ENCODE assay signal across 10 cellular contexts in the genomic region with DNA sequence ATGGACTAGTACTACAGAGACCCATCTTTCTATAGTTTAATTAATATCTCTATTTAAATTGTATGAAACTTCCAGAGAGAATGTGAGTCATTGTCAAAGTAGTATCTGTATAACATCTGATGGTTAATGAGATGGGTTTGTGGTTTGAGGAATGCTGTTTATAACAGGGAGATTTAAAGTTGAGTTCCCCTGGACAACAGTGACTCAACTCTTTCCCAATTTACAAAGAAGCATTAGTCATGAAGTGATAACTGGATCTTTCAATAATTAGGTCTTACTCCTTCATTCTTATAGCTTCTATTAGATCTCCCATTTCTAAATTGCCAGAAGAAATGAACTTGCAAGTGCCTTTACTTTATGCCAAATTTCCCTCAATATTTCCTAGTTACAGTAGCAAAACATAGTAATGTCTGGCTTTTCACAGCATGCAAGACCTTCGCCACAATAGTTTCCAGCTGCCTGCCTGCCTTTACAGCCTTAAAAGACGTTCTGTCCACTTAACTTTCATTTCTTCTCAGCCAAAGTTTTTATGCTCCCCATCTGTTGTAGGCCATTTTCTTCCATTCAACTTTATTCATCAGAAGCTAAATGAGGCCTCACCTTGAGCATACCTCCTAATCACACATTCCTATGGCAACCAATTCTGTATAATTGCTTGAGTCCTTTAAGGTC. TPM values are rescaled to one million over a fixed set of nuclear protein-coding genes. Genes with fewer than 3 reads are reported as not detected.
DNase-seq lines count a peak whose midpoint lies in the region; ATAC-seq and TF ChIP-seq lines count a peak whose summit lies in the region.
"Had no signal": no experiment of that assay in that cellular context is flagged by ENCODE, and none has a peak within 500 bp of the region (broad histone marks: within the 10 kb centered on the region; RNA-seq: fewer than 3 reads in every experiment).

No MANE protein-coding gene starts in this region.

- no peaks in the 10 kb centered on the region for H4K20me1 ChIP-seq in HCT116 (ENCODE audit: insufficient read depth)

- no peaks in the 10 kb centered on the region for H3K9me2 ChIP-seq in HCT116 (ENCODE audit: insufficient read depth)

- POLR2A ChIA-PET in HCT116 (lab: Charles Lee): no interaction called here

- peak overlapping the region; percentile 68 for H3K4me2 ChIP-seq in HCT116 (ENCODE audit: low read length)

- H3K4me1 Mint-ChIP-seq in activated T-cell treated with anti-CD3 and anti-CD28 coated beads, Interleukin-2, amount 50 U/mL, for 4 hours (ENCODE audit: low read depth): no peaks in the 10 kb centered on the region

- no peaks in the 10 kb centered on the region for H3K36me3 ChIP-seq in HCT116 (ENCODE audit: control insufficient read depth in 1 of 2, insufficient read depth in 2 of 2, low read length in 2 of 2)
- H3K36me3 ChIP-seq in stomach smooth muscle (ENCODE audit: control insufficient read depth in 2 of 2, insufficient read depth in 2 of 2, low read length in 2 of 2): no peaks in the 10 kb centered on the region

- H3K79me2 ChIP-seq in HCT116 (ENCODE audit: insufficient read depth, low read length): no peaks in the 10 kb centered on the region

- H3K4me3 ChIP-seq in HCT116 (replicated peaks in 1 of 2; ENCODE audit: low read depth in 1 of 2, low read length in 2 of 2): peak overlapping the region in 1 of 2 experiments; percentile 23; a peak in 2 of 4 replicates
- peak overlapping the region in 1 of 2 donors; percentile 41 for H3K4me3 ChIP-seq in stomach smooth muscle (ENCODE audit: low read length in 2 of 2)

- no TSS peak for BruUV-seq in HCT116 (replicated peaks; lab: Mats Ljungman, UMichigan)

- peaks cover 20 to 37% of the 10 kb centered on the region in 2 experiments for H3K4me1 ChIP-seq in HCT116 (ENCODE audit: control insufficient read depth in 1 of 2, insufficient read depth in 2 of 2, low read length in 2 of 2)
- no peaks in the 10 kb centered on the region for H3K4me1 ChIP-seq in stomach smooth muscle (ENCODE audit: control insufficient read depth, insufficient read depth, low read length)

- no peaks in the 10 kb centered on the region for H3K27me3 Mint-ChIP-seq in activated T-cell treated with anti-CD3 and anti-CD28 coated beads, Interleukin-2, amount 50 U/mL, for 4 hours (ENCODE audit: low read depth)
- H3K27me3 Mint-ChIP-seq: naive thymus-derived CD8-positive, alpha-beta T cell had no signal

- H3K36me3 Mint-ChIP-seq in activated T-cell treated with anti-CD3 and anti-CD28 coated beads, Interleukin-2, amount 50 U/mL, for 4 hours (ENCODE audit: insufficient read depth): no peaks in the 10 kb centered on the region

- no peak overlapping the region for H3K4me3 Mint-ChIP-seq in activated T-cell treated with anti-CD3 and anti-CD28 coated beads, Interleukin-2, amount 50 U/mL, for 4 hours
- H3K4me3 Mint-ChIP-seq: naive thymus-derived CD8-positive, alpha-beta T cell had no signal

- no peak for TF ChIP-seq CTCF in HCT116 (IDR thresholded peaks at IDR 0.05 in 2 of 3, conservative IDR thresholded peaks at IDR 0.05 in 1 of 3; ENCODE audit: borderline replicate concordance in 1 of 3, insufficient read depth in 1 of 3, low read depth in 2 of 3, low read length in 2 of 3)

- no peaks in the 10 kb centered on the region for H3K27me3 ChIP-seq in HCT116 (ENCODE audit: insufficient read depth, low read length)
- no peaks in the 10 kb centered on the region for H3K27me3 ChIP-seq in stomach smooth muscle (ENCODE audit: control insufficient read depth in 1 of 2, insufficient read depth in 2 of 2, low read length in 2 of 2)

- H3K9me3 ChIP-seq in HCT116 (ENCODE audit: control insufficient read depth in 1 of 2, insufficient read depth in 1 of 2, low read depth in 1 of 2, low read length in 2 of 2) (no peaks in the 10 kb centered on the region), stomach smooth muscle (ENCODE audit: control insufficient read depth in 2 of 2, low read length in 2 of 2) (no peaks in the 10 kb centered on the region)

- ATAC-seq in HCT116 (peak; percentile 91), HG02763 (IDR thresholded peaks at IDR 0.05; ENCODE audit: unreplicated experiment) (no peak)
- no peak for ATAC-seq in activated T-cell treated with anti-CD3 and anti-CD28 coated beads, Interleukin-2, amount 50 U/mL, for 4 hours
- ATAC-seq: naive thymus-derived CD8-positive, alpha-beta T cell had no signal

- intact Hi-C loops in HCT116 (cut with micrococcal nuclease): no loop called here

- DNase-seq in HCT116 (ENCODE audit: low read depth, low spot score): peak; percentile 87
- peak; percentile 72 for DNase-seq in amniotic stem cell (lab: John Stamatoyannopoulos, UW)
- peak; percentile 28 for DNase-seq in hepatic stellate cell (ENCODE audit: low spot score)
- no peak for DNase-seq in activated T-cell treated with anti-CD3 and anti-CD28 coated beads for 4 hours
- no peak for DNase-seq in activated T-cell treated with anti-CD3 and anti-CD28 coated beads, Interleukin-2, amount 50 U/mL, for 4 hours
- DNase-seq in NCI-H345 (lab: John Stamatoyannopoulos, UW): no peak
- DNase-seq: activated CD4-positive, alpha-beta T cell treated with anti-CD3 and anti-CD28 coated beads, Interleukin-2, amount 50 U/mL, for 48 hours; naive thymus-derived CD8-positive, alpha-beta T cell had no signal

- peak overlapping the region; percentile 88 for H2AFZ ChIP-seq in HCT116 (ENCODE audit: low read depth, low read length, poor library complexity, severe bottlenecking)

- CTCF ChIA-PET in HCT116 (lab: Charles Lee): interaction anchor here (1.0 kb wide), 1 partner anchor 18 kb away, joined by 3 read pairs; no protein-coding TSS in a partner anchor

- H3K9me3 Mint-ChIP-seq in activated T-cell treated with anti-CD3 and anti-CD28 coated beads, Interleukin-2, amount 50 U/mL, for 4 hours: peaks cover 8% of the 10 kb centered on the region

- H3K27ac ChIP-seq in HCT116 (ENCODE audit: low read depth, low read length): peak overlapping the region; percentile 62
- peak overlapping the region; percentile 56 for H3K27ac ChIP-seq in stomach smooth muscle (ENCODE audit: low read length)

- TF ChIP-seq POLR2A in HCT116 (IDR thresholded peaks at IDR 0.05; ENCODE audit: borderline replicate concordance, extremely low read depth, insufficient read depth, insufficient read length): no peak

- TF ChIP-seq RAD21 in HCT116 (IDR thresholded peaks at IDR 0.05; ENCODE audit: low read depth): no peak

- H3K9ac ChIP-seq in HCT116 (ENCODE audit: low read length) (no peak overlapping the region), stomach smooth muscle (ENCODE audit: low read length in 2 of 2) (peak overlapping the region in 1 of 2 donors; percentile 46)

- RAD21 ChIA-PET in HCT116 (lab: Charles Lee; ENCODE audit: low non-redundant PET in 1 of 2, low total read pairs in 2 of 2, uncharacterized antibody in 2 of 2, unreplicated experiment in 2 of 2): no interaction called here

TF ChIP-seq in HCT116, 20 proteins besides CTCF, POLR2A, EP300 and RAD21 (continues in another document):
- peak; percentile 95 for TF ChIP-seq CEBPB (IDR thresholded peaks at IDR 0.05; ENCODE audit: low read depth)
- TF ChIP-seq, protein P1, sequence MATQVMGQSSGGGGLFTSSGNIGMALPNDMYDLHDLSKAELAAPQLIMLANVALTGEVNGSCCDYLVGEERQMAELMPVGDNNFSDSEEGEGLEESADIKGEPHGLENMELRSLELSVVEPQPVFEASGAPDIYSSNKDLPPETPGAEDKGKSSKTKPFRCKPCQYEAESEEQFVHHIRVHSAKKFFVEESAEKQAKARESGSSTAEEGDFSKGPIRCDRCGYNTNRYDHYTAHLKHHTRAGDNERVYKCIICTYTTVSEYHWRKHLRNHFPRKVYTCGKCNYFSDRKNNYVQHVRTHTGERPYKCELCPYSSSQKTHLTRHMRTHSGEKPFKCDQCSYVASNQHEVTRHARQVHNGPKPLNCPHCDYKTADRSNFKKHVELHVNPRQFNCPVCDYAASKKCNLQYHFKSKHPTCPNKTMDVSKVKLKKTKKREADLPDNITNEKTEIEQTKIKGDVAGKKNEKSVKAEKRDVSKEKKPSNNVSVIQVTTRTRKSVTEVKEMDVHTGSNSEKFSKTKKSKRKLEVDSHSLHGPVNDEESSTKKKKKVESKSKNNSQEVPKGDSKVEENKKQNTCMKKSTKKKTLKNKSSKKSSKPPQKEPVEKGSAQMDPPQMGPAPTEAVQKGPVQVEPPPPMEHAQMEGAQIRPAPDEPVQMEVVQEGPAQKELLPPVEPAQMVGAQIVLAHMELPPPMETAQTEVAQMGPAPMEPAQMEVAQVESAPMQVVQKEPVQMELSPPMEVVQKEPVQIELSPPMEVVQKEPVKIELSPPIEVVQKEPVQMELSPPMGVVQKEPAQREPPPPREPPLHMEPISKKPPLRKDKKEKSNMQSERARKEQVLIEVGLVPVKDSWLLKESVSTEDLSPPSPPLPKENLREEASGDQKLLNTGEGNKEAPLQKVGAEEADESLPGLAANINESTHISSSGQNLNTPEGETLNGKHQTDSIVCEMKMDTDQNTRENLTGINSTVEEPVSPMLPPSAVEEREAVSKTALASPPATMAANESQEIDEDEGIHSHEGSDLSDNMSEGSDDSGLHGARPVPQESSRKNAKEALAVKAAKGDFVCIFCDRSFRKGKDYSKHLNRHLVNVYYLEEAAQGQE (IDR thresholded peaks at IDR 0.05; ENCODE audit: low read depth): no peak
- TF ChIP-seq TCF7L2 (IDR thresholded peaks at IDR 0.05; ENCODE audit: borderline replicate concordance, extremely low read depth, insufficient read depth, insufficient read length): peak; percentile 23
- TF ChIP-seq POLR2AphosphoS5 (IDR thresholded peaks at IDR 0.05; ENCODE audit: low read depth, low read length): peak; percentile 17; the same call in 1 of the 2 replicates
- peak; percentile 96 for TF ChIP-seq JUND (IDR thresholded peaks at IDR 0.05)
- no peak for TF ChIP-seq ZFX (IDR thresholded peaks at IDR 0.05)
- 0 out of 2 replicates have a peak, but pooled peaks have one; percentile 27 for TF ChIP-seq SIN3A (IDR thresholded peaks at IDR 0.05; ENCODE audit: low read depth)
- peak; percentile 90 for TF ChIP-seq SP1 (IDR thresholded peaks at IDR 0.05; ENCODE audit: low read depth)
- peak; percentile 70 for TF ChIP-seq SRF (IDR thresholded peaks at IDR 0.05; ENCODE audit: low read depth)
- no peak for TF ChIP-seq EZH2 (IDR thresholded peaks at IDR 0.05)
- no peak for TF ChIP-seq ZNF274 (IDR thresholded peaks at IDR 0.05; ENCODE audit: low read depth, low read length)
- peak; percentile 87 for TF ChIP-seq CBX3 (IDR thresholded peaks at IDR 0.05; ENCODE audit: low read depth)
- no peak for TF ChIP-seq EZH2phosphoT487 (IDR thresholded peaks at IDR 0.05; ENCODE audit: borderline replicate concordance)
- TF ChIP-seq FOSL1 (IDR thresholded peaks at IDR 0.05; ENCODE audit: low read depth): peak; percentile 97
- peak; percentile 37; the same call in 1 of the 2 replicates for TF ChIP-seq EGR1 (IDR thresholded peaks at IDR 0.05; ENCODE audit: low read depth)

RNA-seq across cellular contexts. Expression of a gene that starts 47.7 kb away (rescaled TPM):
- total RNA-seq in HCT116 (2021; ENCODE audit: unreplicated experiment): 70.2 TPM
- 28.4 and 38.6 TPM in 2 replicates for polyA plus RNA-seq in HCT116 (2012)
- 100 to 1,000 TPM; 150 to 177 (median 160) TPM for total RNA-seq in activated T-cell treated with anti-CD3 and anti-CD28 coated beads, Interleukin-2, amount 50 U/mL, for 4 hours

Comparison
In these comparisons a context has a peak if more than half of its experiments do, and no peak if none do; other contexts are left out.
1. DNase-seq: peak in HCT116 (single experiment), amniotic stem cell (single experiment) and hepatic stellate cell (single experiment); none in activated T-cell treated with anti-CD3 and anti-CD28 coated beads for 4 hours (single experiment), activated T-cell treated with anti-CD3 and anti-CD28 coated beads, Interleukin-2, amount 50 U/mL, for 4 hours (single experiment) and NCI-H345 (single experiment).